ENCODE assay signal across 30 cellular contexts in the genomic region with DNA sequence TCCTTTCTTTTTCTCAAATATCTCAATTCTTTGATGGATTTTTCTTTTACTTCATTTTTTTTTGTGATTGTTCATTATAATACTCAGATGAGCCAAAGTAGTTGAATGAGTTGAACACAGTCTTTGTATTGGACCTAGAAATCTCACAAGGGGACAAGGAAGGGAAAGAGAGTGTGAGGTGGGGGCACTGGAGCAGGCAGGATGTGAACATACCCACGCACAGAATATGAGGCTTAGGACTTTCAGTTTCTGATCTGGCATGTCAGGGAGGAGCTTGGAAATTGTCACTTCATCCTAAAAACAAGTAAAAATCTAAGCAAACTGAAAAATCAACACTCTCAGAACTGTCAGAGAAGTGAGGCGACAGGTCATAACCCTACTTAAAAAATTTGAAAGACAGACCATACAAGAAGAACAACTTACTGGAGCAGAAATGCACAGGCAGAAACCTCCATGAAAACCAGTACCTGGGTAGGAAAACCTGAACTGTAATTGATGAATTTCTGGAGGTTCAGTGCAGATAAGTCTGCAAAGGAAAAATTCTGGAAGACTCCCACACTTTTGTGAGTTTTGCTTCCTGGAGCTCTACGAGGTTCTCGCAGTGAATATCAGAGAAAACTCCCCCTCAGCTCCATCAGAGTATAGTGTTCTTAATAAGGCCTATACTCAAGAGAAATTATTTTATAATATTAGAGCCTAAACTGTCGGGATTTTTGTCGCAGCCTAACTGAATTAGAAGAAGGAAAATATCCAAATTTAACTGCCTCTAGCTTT. TPM values are rescaled to one million over a fixed set of nuclear protein-coding genes. Genes with fewer than 3 reads are reported as not detected.
DNase-seq lines count a peak whose midpoint lies in the region; ATAC-seq and TF ChIP-seq lines count a peak whose summit lies in the region.
"Had no signal": no experiment of that assay in that cellular context is flagged by ENCODE, and none has a peak within 500 bp of the region (broad histone marks: within the 10 kb centered on the region; RNA-seq: fewer than 3 reads in every experiment).

No MANE protein-coding gene starts in this region.

- peak; percentile 16 for DNase-seq in MM.1S
- peak; percentile 43 for DNase-seq in choroid plexus epithelial cell (ENCODE audit: low read depth)
- DNase-seq in osteoblast (ENCODE audit: insufficient read length, low spot score, missing footprints): no peak
- DNase-seq in germinal center (ENCODE audit: low spot score): no peak
- DNase-seq in NCI-H2171 treated with DMSO at 0.1 percent for 48 hours (lab: John Stamatoyannopoulos, UW): no peak
- DNase-seq: activated B cell treated with CpG ODN at 0.5 μM for 24 hours; activated CD4-positive, alpha-beta T cell treated with anti-CD3 and anti-CD28 coated beads, Interleukin-2, amount 10 ng/mL, durations not matched to agents 7 days and 5 days; activated gamma-delta T cell; activated T-cell treated with anti-CD3 and anti-CD28 coated beads, Interleukin-2, amount 50 U/mL, for 24 hours; CD8-positive, alpha-beta memory T cell; cortex of kidney; gastrocnemius medialis; lower lobe of right lung; NCI-H1417; NCI-H2029 treated with DMSO at 0.1 percent for 48 hours; NCI-H226; NCI-H69; occipital lobe; psoas muscle; RPMI8226; SJCRH30; stimulated activated CD4-positive, alpha-beta T cell treated with anti-CD3 and anti-CD28 coated beads, Interleukin-4, amount 100 ng/mL, for 4 hours; transverse colon had no signal

- no peak for TF ChIP-seq CTCF in MM.1S (IDR thresholded peaks at IDR 0.05; ENCODE audit: low read length)
- TF ChIP-seq CTCF in choroid plexus epithelial cell (conservative IDR thresholded peaks at IDR 0.05; ENCODE audit: low read depth, low read length): no peak
- TF ChIP-seq CTCF in osteoblast (IDR thresholded peaks at IDR 0.05; ENCODE audit: extremely low read depth, low read depth, low read length): no peak

- H3K79me2 ChIP-seq in MM.1S (ENCODE audit: low read length): no peaks in the 10 kb centered on the region
- H3K79me2 ChIP-seq in osteoblast (ENCODE audit: insufficient read depth, low read length): peaks cover 10% of the 10 kb centered on the region

- H3K9ac ChIP-seq in MM.1S (ENCODE audit: low read length): no peak overlapping the region

- no peak overlapping the region for H3K27ac ChIP-seq in MM.1S (ENCODE audit: low read length)
- H3K27ac ChIP-seq in osteoblast (ENCODE audit: low read depth, low read length): peak overlapping the region; percentile 18
- H3K27ac ChIP-seq: esophagus muscularis mucosa, gastrocnemius medialis, lower lobe of right lung, psoas muscle, SJCRH30 had no signal

- H3K4me1 ChIP-seq in MM.1S (ENCODE audit: low read length) (peaks cover 11% of the 10 kb centered on the region), osteoblast (ENCODE audit: insufficient read depth, low read length) (peaks cover 19% of the 10 kb centered on the region)
- H3K4me1 ChIP-seq: gastrocnemius medialis, HAP-1, psoas muscle, SJCRH30 had no signal

- H2AFZ ChIP-seq in MM.1S (ENCODE audit: low read length) (peak overlapping the region; percentile 5; the same call in 1 of the 2 replicates), osteoblast (ENCODE audit: low read length) (peak overlapping the region; percentile 30)

- H3F3A ChIP-seq in MM.1S (ENCODE audit: insufficient read depth, low read length): no peaks in the 10 kb centered on the region; the same call in 1 of the 2 replicates

- no peaks in the 10 kb centered on the region for H3K9me2 ChIP-seq in MM.1S (replicated peaks; ENCODE audit: insufficient read depth, low read length)

- H3K36me3 ChIP-seq in MM.1S (replicated peaks; ENCODE audit: insufficient read depth, low read length): no peaks in the 10 kb centered on the region
- no peaks in the 10 kb centered on the region for H3K36me3 ChIP-seq in osteoblast (ENCODE audit: insufficient read depth, low read length)
- H3K36me3 ChIP-seq: esophagus muscularis mucosa, gastrocnemius medialis, HAP-1, lower lobe of right lung, SJCRH30, transverse colon had no signal

- H3K27me3 ChIP-seq in MM.1S (replicated peaks; ENCODE audit: insufficient read depth, low read length) (no peaks in the 10 kb centered on the region), osteoblast (ENCODE audit: insufficient read depth, low read length) (no peaks in the 10 kb centered on the region)
- H3K27me3 ChIP-seq: esophagus muscularis mucosa, SJCRH30 had no signal

- H3K4me3 ChIP-seq in MM.1S (ENCODE audit: low read length) (no peak overlapping the region), choroid plexus epithelial cell (ENCODE audit: low read depth, low read length) (no peak overlapping the region), osteoblast (ENCODE audit: insufficient read depth, low read length) (no peak overlapping the region)
- H3K4me3 ChIP-seq: esophagus muscularis mucosa, gastrocnemius medialis, HAP-1, K562, lower lobe of right lung, psoas muscle, SJCRH30, transverse colon had no signal

- H4K20me1 ChIP-seq in MM.1S (ENCODE audit: insufficient read depth, low read length): no peaks in the 10 kb centered on the region
- H4K20me1 ChIP-seq in osteoblast (ENCODE audit: insufficient read depth, low read length): no peaks in the 10 kb centered on the region

- ATAC-seq in GM18870 (IDR thresholded peaks at IDR 0.05; ENCODE audit: unreplicated experiment) (peak; percentile 40), GM19452 (IDR thresholded peaks at IDR 0.05; ENCODE audit: unreplicated experiment) (no peak), GM21447 (IDR thresholded peaks at IDR 0.05; ENCODE audit: unreplicated experiment) (no peak)
- ATAC-seq: gastrocnemius medialis; K562; lower lobe of right lung; natural killer cell treated with Interleukin-12 subunit alpha and Interleukin-12 subunit beta and Interleukin-15 and Interleukin-18, amount 100 ng/mL, for 72 hours; psoas muscle had no signal

- H3K4me2 ChIP-seq in MM.1S (ENCODE audit: low read depth, low read length) (peak overlapping the region; percentile 43; the same call in 1 of the 2 replicates), osteoblast (ENCODE audit: insufficient read depth, low read length) (peak overlapping the region; percentile 97)

- H3K9me3 ChIP-seq in MM.1S (replicated peaks; ENCODE audit: insufficient read depth, low read length) (no peaks in the 10 kb centered on the region), osteoblast (ENCODE audit: low read depth, low read length) (no peaks in the 10 kb centered on the region)
- H3K9me3 ChIP-seq: gastrocnemius medialis, HAP-1, lower lobe of right lung, SJCRH30, transverse colon had no signal

RNA-seq across cellular contexts. Expression of a gene that starts 3.6 kb away (rescaled TPM):
- 3.3 and 3.8 TPM in 2 replicates for total RNA-seq in osteoblast
- total RNA-seq: activated B cell treated with CpG ODN at 0.5 μM for 24 hours; activated CD4-positive, alpha-beta T cell treated with anti-CD3 and anti-CD28 coated beads, Interleukin-2, amount 10 ng/mL, durations not matched to agents 7 days and 5 days; K562; SJCRH30 had no signal

Comparison
In these comparisons a context has a peak if more than half of its experiments do, and no peak if none do; other contexts are left out.
1. DNase-seq: peak in MM.1S (single experiment) and choroid plexus epithelial cell (single experiment); none in osteoblast (single experiment), germinal center (single experiment) and NCI-H2171 treated with DMSO at 0.1 percent for 48 hours (single experiment).